Comparison of ENCODE assay signal across 8 cellular contexts in the genomic region with DNA sequence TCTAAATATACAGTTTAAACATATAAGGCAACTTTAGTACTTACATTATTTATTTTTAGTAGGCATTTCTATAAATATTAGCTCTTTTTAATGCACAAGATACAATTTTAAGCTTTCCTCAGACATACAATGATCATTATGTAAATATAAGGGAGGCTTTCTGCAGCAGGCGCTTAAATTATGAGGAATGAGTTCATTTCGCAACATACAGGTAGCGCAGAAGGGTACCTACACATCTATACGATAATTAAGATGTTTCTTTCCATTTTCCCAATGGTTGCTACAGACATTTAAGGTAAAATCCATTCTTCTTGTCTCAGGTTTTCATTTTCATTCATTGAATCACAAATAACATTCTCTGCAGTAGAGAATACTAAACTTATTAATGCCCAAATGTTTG. TPM values are rescaled to one million over a fixed set of nuclear protein-coding genes. Genes with fewer than 3 reads are reported as not detected.
DNase-seq lines count a peak whose midpoint lies in the region; ATAC-seq and TF ChIP-seq lines count a peak whose summit lies in the region.
"Had no signal": no experiment of that assay in that cellular context is flagged by ENCODE, and none has a peak within 500 bp of the region (broad histone marks: within the 10 kb centered on the region; RNA-seq: fewer than 3 reads in every experiment).

No MANE protein-coding gene starts in this region.

- intact Hi-C loops in esophagus squamous epithelium (cut with DNase I) (no loop called here), sigmoid colon (cut with DNase I) (loop anchor here (5.0 kb wide), 1 partner anchor 51 kb away; the partner anchor contains the start of genes PAICS and PPAT)

- H3K9me3 Mint-ChIP-seq in GM23338 = no peaks in the 10 kb centered on the region

- no peaks in the 10 kb centered on the region for H3K27me3 ChIP-seq in GM23338 (ENCODE audit: insufficient read depth)
- H3K27me3 ChIP-seq in SJCRH30 = no peaks in the 10 kb centered on the region
- no peaks in the 10 kb centered on the region for H3K27me3 ChIP-seq in esophagus squamous epithelium
- no peaks in the 10 kb centered on the region for H3K27me3 ChIP-seq in sigmoid colon

- no peak for ATAC-seq in GM23338
- ATAC-seq in GM19023 (IDR thresholded peaks at IDR 0.05; ENCODE audit: unreplicated experiment) = no peak

- H3K79me2 ChIP-seq in GM23338 (replicated peaks; ENCODE audit: insufficient read depth) = peaks cover 25% of the 10 kb centered on the region

- H3K9me3 ChIP-seq in SJCRH30 (replicated peaks) (no peaks in the 10 kb centered on the region), esophagus squamous epithelium (no peaks in the 10 kb centered on the region), sigmoid colon (no peaks in the 10 kb centered on the region)

- H3K27ac Mint-ChIP-seq in GM23338 = no peak overlapping the region; the same call in 1 of the 2 replicates

- WGBS in esophagus squamous epithelium, 2 donors = 90% methylated on average over 4 of the region's 4 CpGs
- 91 to 94% methylated on average over 4 of the region's 4 CpGs for WGBS in sigmoid colon, 2 donors

- peaks cover 8% of the 10 kb centered on the region for H3K27me3 Mint-ChIP-seq in GM23338 (ENCODE audit: insufficient read depth, low read depth, poor library complexity)

- H4K20me1 ChIP-seq in GM23338 (replicated peaks; ENCODE audit: insufficient read depth) = no peaks in the 10 kb centered on the region

- H3K36me3 ChIP-seq in GM23338 (ENCODE audit: insufficient read depth) = no peaks in the 10 kb centered on the region
- no peaks in the 10 kb centered on the region for H3K36me3 ChIP-seq in SJCRH30
- peaks cover 0 to 13% (median 0%) of the 10 kb centered on the region in 3 donors for H3K36me3 ChIP-seq in esophagus squamous epithelium
- no peaks in the 10 kb centered on the region for H3K36me3 ChIP-seq in sigmoid colon

- no peaks in the 10 kb centered on the region for H3F3A ChIP-seq in GM23338 (replicated peaks; ENCODE audit: low read depth)

- peak overlapping the region; percentile 91 for H3K27ac ChIP-seq in GM23338 (ENCODE audit: low read depth)
- H3K27ac ChIP-seq in SJCRH30 = peak overlapping the region; percentile 74
- peak overlapping the region in 2 of 4 donors; percentile 38 to 98 for H3K27ac ChIP-seq in esophagus squamous epithelium
- peak overlapping the region; percentile 82 to 95 (median 90) for H3K27ac ChIP-seq in sigmoid colon

- H3K36me3 Mint-ChIP-seq in GM23338 (ENCODE audit: low read depth) = no peaks in the 10 kb centered on the region

- no peak for TF ChIP-seq POLR2A in esophagus squamous epithelium (IDR thresholded peaks at IDR 0.05)
- no peak for TF ChIP-seq POLR2A in sigmoid colon (IDR thresholded peaks at IDR 0.05)

- peak overlapping the region; percentile 13; the same call in 1 of the 2 replicates for H3K4me2 ChIP-seq in GM23338

- no peak overlapping the region for H2AFZ ChIP-seq in GM23338

- peaks cover 12% of the 10 kb centered on the region for H3K4me1 Mint-ChIP-seq in GM23338

- H3K4me3 Mint-ChIP-seq in GM23338 = peak overlapping the region; percentile 87

- H3K4me3 ChIP-seq in GM23338 = peak overlapping the region; percentile 41
- H3K4me3 ChIP-seq in SJCRH30 = peak overlapping the region; percentile 73
- peak overlapping the region in 3 of 4 donors; percentile 50 to 65 (median 64) for H3K4me3 ChIP-seq in esophagus squamous epithelium
- H3K4me3 ChIP-seq in sigmoid colon = peak overlapping the region in 3 of 4 donors; percentile 62 to 75 (median 72)

- no peak for TF ChIP-seq EP300 in sigmoid colon (IDR thresholded peaks at IDR 0.05)

- TF ChIP-seq CTCF in GM23338 (conservative IDR thresholded peaks at IDR 0.05; ENCODE audit: low read depth in 2 of 2) = no peak
- TF ChIP-seq CTCF in esophagus squamous epithelium (IDR thresholded peaks at IDR 0.05) = no peak
- no peak for TF ChIP-seq CTCF in sigmoid colon (IDR thresholded peaks at IDR 0.05)

- no peaks in the 10 kb centered on the region for H3K4me1 ChIP-seq in GM23338 (ENCODE audit: insufficient read depth)
- H3K4me1 ChIP-seq in SJCRH30 = peaks cover 11% of the 10 kb centered on the region; the same call in 1 of the 2 replicates
- H3K4me1 ChIP-seq in esophagus squamous epithelium = peaks cover 4 to 40% (median 14%) of the 10 kb centered on the region in 3 donors
- peaks cover 0 to 20% (median 14%) of the 10 kb centered on the region in 4 donors for H3K4me1 ChIP-seq in sigmoid colon

- H3K9me2 ChIP-seq in GM23338 (ENCODE audit: insufficient read depth) = no peaks in the 10 kb centered on the region

- no peak for DNase-seq in GM23338 (ENCODE audit: low spot score)
- DNase-seq in SJCRH30 = no peak
- DNase-seq in esophagus squamous epithelium (lab: John Stamatoyannopoulos, UW) = no peak
- no peak for DNase-seq in sigmoid colon
- no peak for DNase-seq in NCI-H2171 treated with DMSO at 0.1 percent for 48 hours (lab: John Stamatoyannopoulos, UW)
- DNase-seq in NOMO-1 treated with dmso at 0.1 percent for 144 hours (lab: John Stamatoyannopoulos, UW; ENCODE audit: unreplicated experiment) = no peak
- DNase-seq: effector memory CD4-positive, alpha-beta T cell had no signal

TF ChIP-seq in GM23338, 12 proteins besides CTCF, POLR2A, EP300 and RAD21 (continues in another document):
- TF ChIP-seq ZNF114 (CRISPR knock-in tag; IDR thresholded peaks at IDR 0.05) (no peak), POLR2AphosphoS5 (IDR thresholded peaks at IDR 0.05; ENCODE audit: low read depth) (no peak), ZNF331 (CRISPR knock-in tag; IDR thresholded peaks at IDR 0.05; ENCODE audit: low read depth) (no peak), CREB1 (CRISPR knock-in tag; IDR thresholded peaks at IDR 0.05; ENCODE audit: low read depth) (no peak), STAT1 (IDR thresholded peaks at IDR 0.05; ENCODE audit: unreplicated experiment) (no peak), JUNB (IDR thresholded peaks at IDR 0.05; ENCODE audit: unreplicated experiment) (no peak), NANOG (IDR thresholded peaks at IDR 0.05; ENCODE audit: borderline replicate concordance) (no peak)
- TF ChIP-seq, protein P1, sequence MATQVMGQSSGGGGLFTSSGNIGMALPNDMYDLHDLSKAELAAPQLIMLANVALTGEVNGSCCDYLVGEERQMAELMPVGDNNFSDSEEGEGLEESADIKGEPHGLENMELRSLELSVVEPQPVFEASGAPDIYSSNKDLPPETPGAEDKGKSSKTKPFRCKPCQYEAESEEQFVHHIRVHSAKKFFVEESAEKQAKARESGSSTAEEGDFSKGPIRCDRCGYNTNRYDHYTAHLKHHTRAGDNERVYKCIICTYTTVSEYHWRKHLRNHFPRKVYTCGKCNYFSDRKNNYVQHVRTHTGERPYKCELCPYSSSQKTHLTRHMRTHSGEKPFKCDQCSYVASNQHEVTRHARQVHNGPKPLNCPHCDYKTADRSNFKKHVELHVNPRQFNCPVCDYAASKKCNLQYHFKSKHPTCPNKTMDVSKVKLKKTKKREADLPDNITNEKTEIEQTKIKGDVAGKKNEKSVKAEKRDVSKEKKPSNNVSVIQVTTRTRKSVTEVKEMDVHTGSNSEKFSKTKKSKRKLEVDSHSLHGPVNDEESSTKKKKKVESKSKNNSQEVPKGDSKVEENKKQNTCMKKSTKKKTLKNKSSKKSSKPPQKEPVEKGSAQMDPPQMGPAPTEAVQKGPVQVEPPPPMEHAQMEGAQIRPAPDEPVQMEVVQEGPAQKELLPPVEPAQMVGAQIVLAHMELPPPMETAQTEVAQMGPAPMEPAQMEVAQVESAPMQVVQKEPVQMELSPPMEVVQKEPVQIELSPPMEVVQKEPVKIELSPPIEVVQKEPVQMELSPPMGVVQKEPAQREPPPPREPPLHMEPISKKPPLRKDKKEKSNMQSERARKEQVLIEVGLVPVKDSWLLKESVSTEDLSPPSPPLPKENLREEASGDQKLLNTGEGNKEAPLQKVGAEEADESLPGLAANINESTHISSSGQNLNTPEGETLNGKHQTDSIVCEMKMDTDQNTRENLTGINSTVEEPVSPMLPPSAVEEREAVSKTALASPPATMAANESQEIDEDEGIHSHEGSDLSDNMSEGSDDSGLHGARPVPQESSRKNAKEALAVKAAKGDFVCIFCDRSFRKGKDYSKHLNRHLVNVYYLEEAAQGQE (IDR thresholded peaks at IDR 0.05; ENCODE audit: unreplicated experiment) = no peak

RNA-seq across cellular contexts. Expression of gene AASDH, which starts 1.2 kb away (rescaled TPM):
- total RNA-seq in GM23338 (2014; rRNA removed; shearing (Covaris generic)) = 10.8 and 12.2 TPM in 2 replicates
- polyA plus RNA-seq in GM23338 (2016; fragmentation: Nextera tagmentation; extraction: Ambion mirVana) (35.6 and 38.4 TPM in 2 replicates), sigmoid colon (1 to 10 TPM; 3.2 to 4.1 (median 3.6) TPM)
- total RNA-seq in SJCRH30 (2014; rRNA removed; shearing (Covaris generic)) = 13.2 and 21.0 TPM in 2 replicates
- total RNA-seq in esophagus squamous epithelium (10 to 100 TPM in 1 of 4 donors, 1 to 10 TPM in 3; 4.6 to 10.7 (median 7.0) TPM), sigmoid colon (10 to 100 TPM in 2 of 4 donors, 1 to 10 TPM in 2; 5.5 to 13.4 (median 9.3) TPM)

RNA-seq across cellular contexts. Expression of gene PPAT, which starts 49.3 kb away (rescaled TPM):
- 87.4 and 96.8 TPM in 2 replicates for total RNA-seq in GM23338 (2014; rRNA removed; shearing (Covaris generic))
- polyA plus RNA-seq in GM23338 (2016; fragmentation: Nextera tagmentation; extraction: Ambion mirVana) (56.3 and 63.0 TPM in 2 replicates), sigmoid colon (1 to 10 TPM in 2 of 3 donors, under 1 TPM in 1; 0.60 to 5.7 (median 1.6) TPM)
- 93.5 and 97.1 TPM in 2 replicates for total RNA-seq in SJCRH30 (2014; rRNA removed; shearing (Covaris generic))
- total RNA-seq in esophagus squamous epithelium (10 to 100 TPM in 1 of 4 donors, 1 to 10 TPM in 3; 4.5 to 11.4 (median 9.3) TPM), sigmoid colon (1 to 10 TPM; 4.2 to 6.3 (median 5.1) TPM)

RNA-seq across cellular contexts. Expression of gene PAICS, which starts 50.0 kb away (rescaled TPM):
- total RNA-seq in GM23338 (2014; rRNA removed; shearing (Covaris generic)) = 366 and 390 TPM in 2 replicates
- 260 and 300 TPM in 2 replicates for polyA plus RNA-seq in GM23338 (2016; fragmentation: Nextera tagmentation; extraction: Ambion mirVana)
- total RNA-seq in SJCRH30 (2014; rRNA removed; shearing (Covaris generic)) = 326 and 334 TPM in 2 replicates
- 10 to 100 TPM; 29.5 to 67.0 (median 58.5) TPM for total RNA-seq in esophagus squamous epithelium
- 10 to 100 TPM; 15.0 to 34.6 (median 17.1) TPM for total RNA-seq in sigmoid colon
- polyA plus RNA-seq in sigmoid colon = 10 to 100 TPM; 18.0 to 63.9 (median 24.0) TPM
